Comparison of ENCODE assay signal across 22 cellular contexts in the genomic region with DNA sequence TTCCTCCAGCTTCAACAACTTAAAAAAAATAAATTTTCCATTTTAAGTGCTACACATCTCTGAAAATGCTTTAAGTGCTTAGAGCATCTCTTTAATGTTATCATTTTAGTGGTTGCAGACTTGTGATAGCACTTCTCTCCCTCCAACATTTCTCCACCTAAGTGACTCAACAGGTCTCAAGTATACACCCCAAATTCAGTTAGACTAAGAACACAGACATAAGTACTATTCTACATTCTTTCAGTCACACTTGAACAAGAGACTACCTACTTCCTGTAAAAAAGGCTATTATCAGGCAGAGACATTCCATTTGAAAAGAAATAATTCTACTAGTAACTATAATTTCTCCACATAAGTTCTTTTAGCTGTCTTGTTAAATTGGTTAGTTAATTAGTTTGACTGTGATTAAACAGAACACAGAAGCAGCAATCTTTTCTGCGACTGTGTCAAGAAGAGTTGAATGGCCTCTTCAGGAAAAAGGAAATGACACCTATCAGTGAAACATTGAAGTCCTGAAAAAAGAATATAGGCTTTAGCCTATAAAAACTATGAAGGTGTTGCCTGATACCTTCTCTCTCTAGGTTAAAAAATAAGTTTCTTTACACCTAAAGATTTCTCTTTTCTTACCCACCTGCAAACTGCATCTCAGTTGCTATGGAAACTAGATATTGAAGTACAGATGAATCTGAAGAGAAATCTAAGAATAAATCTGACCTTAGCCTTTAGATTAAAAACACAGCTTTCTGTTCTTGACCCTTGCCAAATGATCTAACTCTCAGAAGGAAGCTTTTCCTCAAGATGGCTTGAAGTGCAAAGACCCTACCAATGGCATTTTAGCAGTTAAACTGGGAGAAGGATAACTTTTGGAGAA. TPM values are rescaled to one million over a fixed set of nuclear protein-coding genes. Genes with fewer than 3 reads are reported as not detected.
A peak's percentile ranks its signal among the peaks of the same experiment; 100 is the strongest.
DNase-seq lines count a peak whose midpoint lies in the region; ATAC-seq and TF ChIP-seq lines count a peak whose summit lies in the region.
"Had no signal": no experiment of that assay in that cellular context is flagged by ENCODE, and none has a peak within 500 bp of the region (broad histone marks: within the 10 kb centered on the region; RNA-seq: fewer than 3 reads in every experiment).

No MANE protein-coding gene starts in this region.

- H3K27me3 ChIP-seq in upper lobe of left lung: no peaks in the 10 kb centered on the region
- H3K27me3 ChIP-seq: ascending aorta had no signal

- H3K4me3 Mint-ChIP-seq in activated CD8-positive, alpha-beta memory T cell treated with anti-CD3 and anti-CD28 coated beads, Interleukin-2, amount 10 ng/mL, durations not matched to agents 7 days and 5 days: no peak overlapping the region
- H3K4me3 Mint-ChIP-seq: activated naive CD4-positive, alpha-beta T cell treated with anti-CD3 and anti-CD28 coated beads, Interleukin-2, amount 50 U/mL, for 24 hours; HFFc6 had no signal

- 36 to 49% methylated on average over 1 of the region's 1 CpG for WGBS in upper lobe of left lung, 2 donors

- peak overlapping the region in 1 of 4 donors; percentile 43 for H3K27ac ChIP-seq in upper lobe of left lung
- H3K27ac ChIP-seq: ascending aorta, RWPE1, skin epidermis had no signal

- peaks cover 11% of the 10 kb centered on the region for H3K4me1 Mint-ChIP-seq in activated CD8-positive, alpha-beta memory T cell treated with anti-CD3 and anti-CD28 coated beads, Interleukin-2, amount 10 ng/mL, durations not matched to agents 7 days and 5 days

- no peak overlapping the region for H3K27ac Mint-ChIP-seq in activated CD8-positive, alpha-beta memory T cell treated with anti-CD3 and anti-CD28 coated beads, Interleukin-2, amount 10 ng/mL, durations not matched to agents 7 days and 5 days
- H3K27ac Mint-ChIP-seq: activated naive CD4-positive, alpha-beta T cell treated with anti-CD3 and anti-CD28 coated beads, Interleukin-2, amount 50 U/mL, for 24 hours had no signal

- H3K9me3 Mint-ChIP-seq in activated CD8-positive, alpha-beta memory T cell treated with anti-CD3 and anti-CD28 coated beads, Interleukin-2, amount 10 ng/mL, durations not matched to agents 7 days and 5 days (ENCODE audit: low read depth): no peaks in the 10 kb centered on the region
- H3K9me3 Mint-ChIP-seq: activated naive CD4-positive, alpha-beta T cell treated with anti-CD3 and anti-CD28 coated beads, Interleukin-2, amount 50 U/mL, for 24 hours; HFFc6 had no signal

- peaks cover 6% of the 10 kb centered on the region for H3K36me3 Mint-ChIP-seq in activated CD8-positive, alpha-beta memory T cell treated with anti-CD3 and anti-CD28 coated beads, Interleukin-2, amount 10 ng/mL, durations not matched to agents 7 days and 5 days

- TF ChIP-seq EP300 in upper lobe of left lung (IDR thresholded peaks at IDR 0.05): no peak

- ATAC-seq in GM19351 (IDR thresholded peaks at IDR 0.05; ENCODE audit: unreplicated experiment) (peak; percentile 49), HG03432 (IDR thresholded peaks at IDR 0.05; ENCODE audit: unreplicated experiment) (peak; percentile 56), upper lobe of left lung (ENCODE audit: low FRiP score in 2 of 2) (peak; percentile 43 to 67), GM19035 (IDR thresholded peaks at IDR 0.05; ENCODE audit: unreplicated experiment) (no peak)
- ATAC-seq in activated CD8-positive, alpha-beta memory T cell treated with anti-CD3 and anti-CD28 coated beads, Interleukin-2, amount 10 ng/mL, durations not matched to agents 7 days and 5 days: no peak
- ATAC-seq: activated CD4-positive, CD25-positive, alpha-beta regulatory T cell treated with anti-CD3 and anti-CD28 coated beads, Interleukin-2, amount 50 U/mL, for 24 hours had no signal

- H3K27me3 Mint-ChIP-seq in activated CD8-positive, alpha-beta memory T cell treated with anti-CD3 and anti-CD28 coated beads, Interleukin-2, amount 10 ng/mL, durations not matched to agents 7 days and 5 days: no peaks in the 10 kb centered on the region
- H3K27me3 Mint-ChIP-seq: activated naive CD4-positive, alpha-beta T cell treated with anti-CD3 and anti-CD28 coated beads, Interleukin-2, amount 50 U/mL, for 24 hours had no signal

- CTCF ChIA-PET in activated CD8-positive, alpha-beta memory T cell treated with anti-CD3 and anti-CD28 coated beads, Interleukin-2, amount 10 ng/mL, durations not matched to agents 7 days and 5 days (lab: Charles Lee): no interaction called here

- intact Hi-C loops in posterior vena cava (cut with DNase I): no loop called here

- TF ChIP-seq POLR2A in erythroblast (IDR thresholded peaks at IDR 0.05; ENCODE audit: low read length): no peak
- no peak for TF ChIP-seq POLR2A in upper lobe of left lung (IDR thresholded peaks at IDR 0.05)

- H3K36me3 ChIP-seq in upper lobe of left lung: peaks cover 0 to 8% (median 0%) of the 10 kb centered on the region in 4 donors

- TF ChIP-seq CTCF in upper lobe of left lung (IDR thresholded peaks at IDR 0.05): no peak

- H3K4me3 ChIP-seq in upper lobe of left lung: no peak overlapping the region
- H3K4me3 ChIP-seq: ascending aorta, skin epidermis had no signal

- peaks cover 8 to 17% (median 13%) of the 10 kb centered on the region in 4 donors for H3K4me1 ChIP-seq in upper lobe of left lung
- H3K4me1 ChIP-seq: ascending aorta had no signal

- peak; percentile 40 to 54 for DNase-seq in erythroblast (lab: John Stamatoyannopoulos, UW)
- no peak for DNase-seq in upper lobe of left lung
- no peak for DNase-seq in activated CD8-positive, alpha-beta memory T cell treated with anti-CD3 and anti-CD28 coated beads, Interleukin-2, amount 10 ng/mL, durations not matched to agents 7 days and 5 days
- DNase-seq in posterior vena cava (ENCODE audit: low spot score): no peak
- DNase-seq: cerebellar nuclear complex; DMS79 treated with DMSO at 0.1 percent for 48 hours; effector memory CD4-positive, alpha-beta T cell; glutamatergic neuron; HFFc6; NCI-H2171; NCI-H526; stimulated activated CD4-positive, alpha-beta T cell treated with anti-CD3 and anti-CD28 coated beads, Interleukin-2, amount 100 ng/mL, for 24 hours; stimulated activated naive CD4-positive, alpha-beta T cell; T-helper 9 cell had no signal

- no peaks in the 10 kb centered on the region for H3K9me3 ChIP-seq in upper lobe of left lung
- H3K9me3 ChIP-seq: ascending aorta had no signal

RNA-seq across cellular contexts. Expression of a gene that starts 18.0 kb away (rescaled TPM):
- total RNA-seq in upper lobe of left lung (10 to 100 TPM; 22.6 to 38.4 (median 28.1) TPM), posterior vena cava (10 to 100 TPM; 23.6 to 28.2 TPM)
- total RNA-seq in activated CD8-positive, alpha-beta memory T cell treated with anti-CD3 and anti-CD28 coated beads, Interleukin-2, amount 10 ng/mL, durations not matched to agents 7 days and 5 days: 10 to 100 TPM; 17.5 to 18.6 TPM

Comparison
In these comparisons a context has a peak if more than half of its experiments do, and no peak if none do; other contexts are left out.
1. ATAC-seq: peak in GM19351 (single experiment), HG03432 (single experiment) and upper lobe of left lung (2 of 2); none in activated CD8-positive, alpha-beta memory T cell treated with anti-CD3 and anti-CD28 coated beads, Interleukin-2, amount 10 ng/mL, durations not matched to agents 7 days and 5 days (single experiment) and GM19035 (single experiment).
2. DNase-seq: peak in erythroblast (2 of 2); none in upper lobe of left lung (0 of 2), activated CD8-positive, alpha-beta memory T cell treated with anti-CD3 and anti-CD28 coated beads, Interleukin-2, amount 10 ng/mL, durations not matched to agents 7 days and 5 days (single experiment) and posterior vena cava (single experiment).